In genomic region chr12:75409833-75410232, GRCh38 we compare ENCODE assay signal across 19 cellular contexts. TPM values are rescaled to one million over a fixed set of nuclear protein-coding genes. Genes with fewer than 3 reads are reported as not detected.
A peak's percentile ranks its signal among the peaks of the same experiment; 100 is the strongest.
DNase-seq lines count a peak whose midpoint lies in the region; ATAC-seq, FAIRE-seq and TF ChIP-seq lines count a peak whose summit lies in the region.
"Had no signal": no experiment of that assay in that cellular context is flagged by ENCODE, and none has a peak within 500 bp of the region (broad histone marks: within the 10 kb centered on the region; RNA-seq: fewer than 3 reads in every experiment).

No MANE protein-coding gene starts in this region.

- no peaks in the 10 kb centered on the region for H3K9me3 Mint-ChIP-seq in CD8-positive, alpha-beta T cell
- H3K9me3 Mint-ChIP-seq: GM23338 had no signal

- no peak overlapping the region for H2BK20ac ChIP-seq in H1 (ENCODE audit: low read length)

- DNase-seq in A549 (ENCODE audit: low read depth in 1 of 2, low spot score in 1 of 2), result no peak
- no peak for DNase-seq in HCT116 (ENCODE audit: low read depth, low spot score)
- DNase-seq in H1 (ENCODE audit: low read depth in 1 of 2, low spot score in 2 of 2), result no peak
- no peak for DNase-seq in iPS-NIHi7 (ENCODE audit: extremely low spot score)
- DNase-seq in HuH-7.5 (ENCODE audit: low spot score), result no peak
- no peak for DNase-seq in CD8-positive, alpha-beta T cell
- DNase-seq: 8988T; C1 segment of cervical spinal cord; Caco-2; CD4-positive, alpha-beta memory T cell; DMS153; DND-41; GDM1 had no signal

- H4K91ac ChIP-seq in H1 (replicated peaks; ENCODE audit: insufficient read length, low read length), result no peak overlapping the region

- no peaks in the 10 kb centered on the region for H3K36me3 ChIP-seq in HCT116 (ENCODE audit: control insufficient read depth in 1 of 2, insufficient read depth in 2 of 2, low read length in 2 of 2)
- no peaks in the 10 kb centered on the region for H3K36me3 ChIP-seq in H1 (ENCODE audit: control insufficient read depth in 2 of 4, insufficient read depth in 4 of 4, low read length in 3 of 4)
- H3K36me3 ChIP-seq in CD8-positive, alpha-beta T cell (ENCODE audit: insufficient read depth, low read length), result no peaks in the 10 kb centered on the region
- H3K36me3 ChIP-seq: HAP-1 had no signal

- no peaks in the 10 kb centered on the region for H3K4me1 ChIP-seq in A549
- H3K4me1 ChIP-seq in HCT116 (ENCODE audit: control insufficient read depth in 1 of 2, insufficient read depth in 2 of 2, low read length in 2 of 2), result no peaks in the 10 kb centered on the region
- no peaks in the 10 kb centered on the region for H3K4me1 ChIP-seq in H1 (replicated peaks in 1 of 4; ENCODE audit: control insufficient read depth in 3 of 4, insufficient read depth in 4 of 4, low read length in 3 of 4)
- H3K4me1 ChIP-seq in CD8-positive, alpha-beta T cell (ENCODE audit: insufficient read depth, low read length), result no peaks in the 10 kb centered on the region
- H3K4me1 ChIP-seq: Caco-2 had no signal

- no peaks in the 10 kb centered on the region for H3K27me3 ChIP-seq in HCT116 (ENCODE audit: insufficient read depth, low read length)
- no peaks in the 10 kb centered on the region for H3K27me3 ChIP-seq in H1 (replicated peaks in 1 of 4; ENCODE audit: control insufficient read depth in 3 of 4, extremely low read depth in 1 of 4, insufficient read depth in 3 of 4, low read length in 3 of 4)
- H3K27me3 ChIP-seq in CD8-positive, alpha-beta T cell (ENCODE audit: insufficient read depth, low read length), result no peaks in the 10 kb centered on the region

- no peak overlapping the region for H3K27ac ChIP-seq in A549
- H3K27ac ChIP-seq in HCT116 (ENCODE audit: low read depth, low read length), result no peak overlapping the region
- H3K27ac ChIP-seq in H1 (ENCODE audit: low read depth, low read length), result no peak overlapping the region
- H3K27ac ChIP-seq in CD8-positive, alpha-beta T cell (ENCODE audit: low read depth, low read length), result no peak overlapping the region

- H4K5ac ChIP-seq in H1 (ENCODE audit: insufficient read length, low read depth, low read length), result no peak overlapping the region

- RAD21 ChIA-PET in HCT116 (lab: Charles Lee; ENCODE audit: low non-redundant PET in 1 of 2, low total read pairs in 2 of 2, uncharacterized antibody in 2 of 2, unreplicated experiment in 2 of 2), result no interaction called here

- no peaks in the 10 kb centered on the region for H3K79me2 ChIP-seq in HCT116 (ENCODE audit: insufficient read depth, low read length)
- no peaks in the 10 kb centered on the region for H3K79me2 ChIP-seq in H1 (ENCODE audit: control insufficient read depth in 1 of 2, insufficient read depth in 2 of 2, low read length in 2 of 2)

- H3K36me3 Mint-ChIP-seq in CD8-positive, alpha-beta T cell, result no peaks in the 10 kb centered on the region

- H3K23me2 ChIP-seq in H1 (ENCODE audit: low read depth, low read length), result no peaks in the 10 kb centered on the region

- ATAC-seq in A549, result no peak
- no peak for ATAC-seq in HCT116
- ATAC-seq in CD8-positive, alpha-beta T cell, result no peak
- ATAC-seq: GM12878, GM23338 had no signal

- H2BK5ac ChIP-seq in H1 (ENCODE audit: low read depth, low read length), result no peak overlapping the region

- H3K9me3 ChIP-seq in A549 (no peaks in the 10 kb centered on the region), HCT116 (ENCODE audit: control insufficient read depth in 1 of 2, insufficient read depth in 1 of 2, low read depth in 1 of 2, low read length in 2 of 2) (no peaks in the 10 kb centered on the region), H1 (ENCODE audit: insufficient read depth in 2 of 2, low read depth in 1 of 2, low read length in 1 of 2) (no peaks in the 10 kb centered on the region)
- no peaks in the 10 kb centered on the region for H3K9me3 ChIP-seq in CD8-positive, alpha-beta T cell (ENCODE audit: low read length)
- H3K9me3 ChIP-seq: Caco-2, HAP-1 had no signal

- no peak for TF ChIP-seq CTCF in A549 (IDR thresholded peaks at IDR 0.05)
- no peak for TF ChIP-seq CTCF in HCT116 (IDR thresholded peaks at IDR 0.05 in 2 of 3, conservative IDR thresholded peaks at IDR 0.05 in 1 of 3; ENCODE audit: borderline replicate concordance in 1 of 3, insufficient read depth in 1 of 3, low read depth in 2 of 3, low read length in 2 of 3)
- no peak for TF ChIP-seq CTCF in H1 (IDR thresholded peaks at IDR 0.05; ENCODE audit: control extremely low read depth in 1 of 3, insufficient read depth in 1 of 3, low read depth in 1 of 3, low read length in 3 of 3)
- no peak for TF ChIP-seq CTCF in CD8-positive, alpha-beta T cell (IDR thresholded peaks at IDR 0.05)

- H2BK120ac ChIP-seq in H1 (replicated peaks; ENCODE audit: low read depth, low read length), result no peak overlapping the region

- H3K4ac ChIP-seq in H1 (replicated peaks; ENCODE audit: insufficient read length, low read depth, low read length), result no peak overlapping the region

- TF ChIP-seq EP300 in A549 (IDR thresholded peaks at IDR 0.05) (no peak), H1 (IDR thresholded peaks at IDR 0.05; ENCODE audit: borderline replicate concordance in 1 of 2, low read depth in 2 of 2, low read length in 2 of 2) (no peak)

- CTCF ChIA-PET in A549 (lab: Yijun Ruan, JAX), result no interaction called here
- CTCF ChIA-PET in HCT116 (lab: Charles Lee), result no interaction called here
- CTCF ChIA-PET in H1 (lab: Charles Lee; ENCODE audit: partially characterized antibody), result no interaction called here
- CTCF ChIA-PET in CD8-positive, alpha-beta T cell (lab: Charles Lee), result no interaction called here

- H2AK5ac ChIP-seq in H1 (ENCODE audit: low read depth, low read length), result no peak overlapping the region

- H3K27ac Mint-ChIP-seq in CD8-positive, alpha-beta T cell, result no peak overlapping the region
- H3K27ac Mint-ChIP-seq: CD4-positive, alpha-beta memory T cell had no signal

- H4K20me1 ChIP-seq in HCT116 (ENCODE audit: insufficient read depth) (no peaks in the 10 kb centered on the region), H1 (replicated peaks in 1 of 2; ENCODE audit: control insufficient read depth in 1 of 2, insufficient read depth in 2 of 2, low read length in 2 of 2) (no peaks in the 10 kb centered on the region)

- no peak overlapping the region for H2BK15ac ChIP-seq in H1 (ENCODE audit: low read length)

- BruUV-seq in HCT116 (replicated peaks; lab: Mats Ljungman, UMichigan), result no TSS peak

- H3K9ac ChIP-seq in HCT116 (ENCODE audit: low read length) (no peak overlapping the region), H1 (replicated peaks in 1 of 4; ENCODE audit: extremely low read depth in 1 of 4, low read depth in 3 of 4, low read length in 3 of 4) (no peak overlapping the region)

- no peak overlapping the region for H3K23ac ChIP-seq in H1 (ENCODE audit: insufficient read length)

- no peak for TF ChIP-seq POLR2A in A549 (IDR thresholded peaks at IDR 0.05; ENCODE audit: low read length)
- TF ChIP-seq POLR2A in HCT116 (IDR thresholded peaks at IDR 0.05; ENCODE audit: borderline replicate concordance, extremely low read depth, insufficient read depth, insufficient read length), result no peak
- no peak for TF ChIP-seq POLR2A in H1 (IDR thresholded peaks at IDR 0.05; ENCODE audit: control extremely low read depth in 1 of 2, low read depth in 2 of 2, low read length in 2 of 2)

- H2BK12ac ChIP-seq in H1 (ENCODE audit: low read depth, low read length), result no peak overlapping the region

- no peaks in the 10 kb centered on the region; the same call in 1 of the 2 replicates for H3K9me2 ChIP-seq in HCT116 (ENCODE audit: insufficient read depth)

- POLR2A ChIA-PET in A549 (lab: Yijun Ruan, JAX) (no interaction called here), HCT116 (lab: Charles Lee) (no interaction called here), H1 (lab: Charles Lee; ENCODE audit: partially characterized antibody) (no interaction called here)
- POLR2A ChIA-PET in CD8-positive, alpha-beta T cell (lab: Charles Lee), result no interaction called here

- no peak for TF ChIP-seq RAD21 in A549 (conservative IDR thresholded peaks at IDR 0.05 in 1 of 2, IDR thresholded peaks at IDR 0.05 in 1 of 2)
- TF ChIP-seq RAD21 in HCT116 (IDR thresholded peaks at IDR 0.05; ENCODE audit: low read depth), result no peak
- no peak for TF ChIP-seq RAD21 in H1 (IDR thresholded peaks at IDR 0.05 in 1 of 2, conservative IDR thresholded peaks at IDR 0.05 in 1 of 2; ENCODE audit: low read depth in 2 of 2, low read length in 2 of 2)

- no peaks in the 10 kb centered on the region for H3K79me1 ChIP-seq in H1 (ENCODE audit: low read depth, low read length)

- no peaks in the 10 kb centered on the region for H3K4me1 Mint-ChIP-seq in CD8-positive, alpha-beta T cell (ENCODE audit: low read depth)
- H3K4me1 Mint-ChIP-seq: CD4-positive, alpha-beta memory T cell had no signal

- WGBS in A549 (ENCODE audit: missing lambda C conversion rate), result 56% methylated on average over 2 of the region's 2 CpGs
- 93% methylated on average over 2 of the region's 2 CpGs; no CpG with 5 or more reads in 1 of the 2 experiments for WGBS in H1 (ENCODE audit: extremely low coverage in 1 of 2, insufficient coverage in 1 of 2, insufficient read length in 1 of 2, insufficient replicate concordance in 2 of 2, low coverage in 1 of 2, low lambda C conversion rate in 2 of 2, missing lambda C conversion rate in 1 of 2), 2 experiments

- no peak overlapping the region for H3K56ac ChIP-seq in H1 (replicated peaks; ENCODE audit: insufficient read length, low read depth, low read length)

- intact Hi-C loops in HCT116 (cut with micrococcal nuclease), result no loop called here
- intact Hi-C loops in CD8-positive, alpha-beta T cell (cut with DNase I, micrococcal nuclease), result no loop called here

- H3K4me3 ChIP-seq in A549, result no peak overlapping the region
- no peak overlapping the region for H3K4me3 ChIP-seq in HCT116 (replicated peaks in 1 of 2; ENCODE audit: low read depth in 1 of 2, low read length in 2 of 2)
- no peak overlapping the region for H3K4me3 ChIP-seq in H1 (ENCODE audit: extremely low read depth in 1 of 4, insufficient read depth in 2 of 4, low read depth in 3 of 4, low read length in 4 of 4)
- H3K4me3 ChIP-seq in CD8-positive, alpha-beta T cell (ENCODE audit: low read depth, low read length), result no peak overlapping the region
- H3K4me3 ChIP-seq: GM12878, GM23338, HAP-1 had no signal

- no peak overlapping the region for H3K18ac ChIP-seq in H1 (ENCODE audit: extremely low read depth, low read length)

- peaks cover 2% of the 10 kb centered on the region for H3K27me3 Mint-ChIP-seq in CD8-positive, alpha-beta T cell (ENCODE audit: low read depth)

- H2AFZ ChIP-seq in HCT116 (ENCODE audit: low read depth, low read length, poor library complexity, severe bottlenecking) (peak overlapping the region; percentile 20), H1 (ENCODE audit: low read length) (no peak overlapping the region)
- H2AFZ ChIP-seq: GM23338 had no signal

- H4K8ac ChIP-seq in H1 (ENCODE audit: extremely low read depth, insufficient read depth, low read length), result no peak overlapping the region

- no peak overlapping the region for H3K4me3 Mint-ChIP-seq in CD8-positive, alpha-beta T cell
- H3K4me3 Mint-ChIP-seq: CD4-positive, alpha-beta memory T cell; GM23338 had no signal

- H3K4me2 ChIP-seq in A549 (no peak overlapping the region), HCT116 (ENCODE audit: low read length) (no peak overlapping the region), H1 (ENCODE audit: insufficient read depth in 1 of 2, low read depth in 2 of 2, low read length in 2 of 2) (no peak overlapping the region)
- H3K4me2 ChIP-seq: GM23338 had no signal

- FAIRE-seq in A549 (lab: Jason Lieb, UNC), result peak; percentile 68
- FAIRE-seq in H1 (lab: Jason Lieb, UNC), result no peak
- FAIRE-seq: GM12878, GM18507, H54 had no signal

- H3K14ac ChIP-seq in H1 (ENCODE audit: insufficient read length), result no peak overlapping the region

RNA-seq across cellular contexts. Expression of gene GLIPR1L2, which starts 18.9 kb away (rescaled TPM):
- polyA plus RNA-seq in A549 (2011; rRNA removed) (0.90 and 0.97 TPM in 2 replicates), A549 (2017; fragmentation: RNase III; extraction: RNeasy Plus Mini Kit Qiagen cat#74134 plus additional on column Dnase treatment) (0.24 to 0.57 TPM (median 0.40 TPM) in 3 replicates), H1 (2011; rRNA removed) (0.09 and 0.24 TPM in 2 replicates)
- 0.09 and 0.13 TPM in 2 replicates for polyA plus RNA-seq in A549 (2012; cell fraction: cytosol; rRNA removed)
- polyA plus RNA-seq in A549 (2012; cell fraction: nucleus; rRNA removed), result 0.04 TPM in 1 of 2 replicates, not detected in the other
- 0.24 and 0.66 TPM in 2 replicates for polyA minus RNA-seq in A549 (2011; rRNA and poly(A)+ RNA removed)
- total RNA-seq in HCT116 (2021; ENCODE audit: unreplicated experiment), result 0.44 TPM
- polyA plus RNA-seq in HCT116 (2012), result 0.21 and 0.79 TPM in 2 replicates
- not detected in 2 replicates for total RNA-seq in H1 (2021; fragmentation: NEBNext Ultra II Directional; extraction: Animal tissue kit (Norgen Biotek cat#: 25700))
- polyA plus RNA-seq in H1 (2011; cell fraction: cytosol; rRNA removed), result 0.25 TPM
- 0.14 TPM for polyA plus RNA-seq in H1 (2011; cell fraction: nucleus; rRNA removed)
- 0.15 to 0.20 TPM in 2 of 4 replicates, not detected in the others for polyA plus RNA-seq in H1 (2012, experiment 1 of 2)
- polyA plus RNA-seq in H1 (2012, experiment 2 of 2), result not detected
- polyA plus RNA-seq in H1 (2013, experiment 1 of 2), result 0.06 TPM
- polyA plus RNA-seq in H1 (2013, experiment 2 of 2), result 0.22 TPM
- 0.16 and 0.54 TPM in 2 replicates for polyA minus RNA-seq in H1 (2011; rRNA and poly(A)+ RNA removed)
- polyA minus RNA-seq in H1 (2011; cell fraction: cytosol; rRNA and poly(A)+ RNA removed), result not detected
- polyA minus RNA-seq in H1 (2011; cell fraction: nucleus; rRNA and poly(A)+ RNA removed), result not detected
- not detected for total RNA-seq in CD8-positive, alpha-beta T cell
- total RNA-seq: A673, Caco-2, GM23338 had no signal

Comparison
In these comparisons a context has a peak if more than half of its experiments do, and no peak if none do; other contexts are left out.
1. Of the 18 proteins assayed by ChIP-seq in both H1 and A549: peak only in H1: none; only in A549: none; in both: MAFK; in neither: 17.